17 cellular contexts compared by ENCODE assay signal in genomic region chr5:107809201-107810034, GRCh38.
DNase-seq lines count a peak whose midpoint lies in the region; ATAC-seq and TF ChIP-seq lines count a peak whose summit lies in the region.
"Had no signal": no experiment of that assay in that cellular context is flagged by ENCODE, and none has a peak within 500 bp of the region (broad histone marks: within the 10 kb centered on the region; RNA-seq: fewer than 3 reads in every experiment).

No MANE protein-coding gene starts in this region.

- H2AFZ ChIP-seq in GM23248 = no peak overlapping the region

- H3K4me1 Mint-ChIP-seq in WTC11 (peaks cover 31% of the 10 kb centered on the region), glutamatergic neuron (ENCODE audit: low read depth, unreplicated experiment) (peaks cover 42% of the 10 kb centered on the region)
- H3K4me1 Mint-ChIP-seq: activated naive CD8-positive, alpha-beta T cell treated with anti-CD3 and anti-CD28 coated beads, Interleukin-2, amount 50 U/mL, for 24 hours; B cell had no signal

- no peaks in the 10 kb centered on the region for H3K9me2 ChIP-seq in GM23248 (ENCODE audit: insufficient read depth)

- H3K4me3 Mint-ChIP-seq in WTC11 (peak overlapping the region; percentile 7; the same call in 1 of the 2 replicates), glutamatergic neuron (ENCODE audit: unreplicated experiment) (no peak overlapping the region)
- H3K4me3 Mint-ChIP-seq: activated naive CD8-positive, alpha-beta T cell treated with anti-CD3 and anti-CD28 coated beads, Interleukin-2, amount 50 U/mL, for 24 hours; activated T-helper 1 cell treated with anti-CD3 and anti-CD28 coated beads, Interleukin-12 subunit alpha, Interleukin-12 subunit beta, Interleukin-2, Interleukin-4 antibody, amounts not matched to agents 30 ng/mL and 10 ng/mL and 1 ng/mL, durations not matched to agents 14 hours and 24 hours and 36 hours; B cell had no signal

- peaks cover 40% of the 10 kb centered on the region for H3K4me1 ChIP-seq in GM23248 (ENCODE audit: insufficient read depth)
- H3K4me1 ChIP-seq: foreskin keratinocyte had no signal

- no peaks in the 10 kb centered on the region for H3K27me3 ChIP-seq in GM23248 (replicated peaks; ENCODE audit: insufficient read depth)

- H4K20me1 ChIP-seq in GM23248 (ENCODE audit: insufficient read depth) = no peaks in the 10 kb centered on the region

- no peak overlapping the region for H3K4me2 ChIP-seq in GM23248 (ENCODE audit: unreplicated experiment)

- H3K36me3 ChIP-seq in GM23248 (ENCODE audit: low read depth) = no peaks in the 10 kb centered on the region

- H3K9ac ChIP-seq in GM23248 = no peak overlapping the region

- H3K79me2 ChIP-seq in GM23248 (ENCODE audit: insufficient read depth) = no peaks in the 10 kb centered on the region

- H3K4me3 ChIP-seq in AG10803 (ENCODE audit: low read length) = no peak overlapping the region
- H3K4me3 ChIP-seq in GM23248 = no peak overlapping the region

- ATAC-seq in WTC11 (peak; percentile 13), Right ventricle myocardium inferior (no peak), GM19397 (IDR thresholded peaks at IDR 0.05; ENCODE audit: unreplicated experiment) (no peak)
- ATAC-seq: activated naive CD8-positive, alpha-beta T cell treated with anti-CD3 and anti-CD28 coated beads, Interleukin-2, amount 50 U/mL, for 24 hours had no signal

- H3K27ac ChIP-seq in GM23248 = no peak overlapping the region
- H3K27ac ChIP-seq: foreskin keratinocyte had no signal

- peak overlapping the region; percentile 15 for H3K27ac Mint-ChIP-seq in WTC11
- peak overlapping the region; percentile 88 for H3K27ac Mint-ChIP-seq in glutamatergic neuron (ENCODE audit: unreplicated experiment)
- H3K27ac Mint-ChIP-seq: activated naive CD8-positive, alpha-beta T cell treated with anti-CD3 and anti-CD28 coated beads, Interleukin-2, amount 50 U/mL, for 24 hours; activated T-helper 1 cell treated with anti-CD3 and anti-CD28 coated beads, Interleukin-12 subunit alpha, Interleukin-12 subunit beta, Interleukin-2, Interleukin-4 antibody, amounts not matched to agents 30 ng/mL and 10 ng/mL and 1 ng/mL, durations not matched to agents 14 hours and 24 hours and 36 hours; B cell had no signal

- in situ Hi-C loops in GM23248 (cut with MboI) = no loop called here

- H3F3A ChIP-seq in GM23248 (ENCODE audit: insufficient read depth) = no peaks in the 10 kb centered on the region

- H3K36me3 Mint-ChIP-seq in WTC11 = no peaks in the 10 kb centered on the region
- H3K36me3 Mint-ChIP-seq in glutamatergic neuron (ENCODE audit: unreplicated experiment) = no peaks in the 10 kb centered on the region

- no peaks in the 10 kb centered on the region for H3K9me3 Mint-ChIP-seq in WTC11
- peaks cover 26% of the 10 kb centered on the region for H3K9me3 Mint-ChIP-seq in glutamatergic neuron (ENCODE audit: unreplicated experiment)
- H3K9me3 Mint-ChIP-seq: activated naive CD8-positive, alpha-beta T cell treated with anti-CD3 and anti-CD28 coated beads, Interleukin-2, amount 50 U/mL, for 24 hours; activated T-helper 1 cell treated with anti-CD3 and anti-CD28 coated beads, Interleukin-12 subunit alpha, Interleukin-12 subunit beta, Interleukin-2, Interleukin-4 antibody, amounts not matched to agents 30 ng/mL and 10 ng/mL and 1 ng/mL, durations not matched to agents 14 hours and 24 hours and 36 hours had no signal

- CTCF ChIA-PET in WTC11 (lab: Charles Lee) = interaction anchor here (0.6 to 1.1 kb wide), 2 partner anchors 10 to 262 kb away, joined by 3 to 4 read pairs; no protein-coding TSS in a partner anchor

- POLR2A ChIA-PET in WTC11 (lab: Charles Lee) = no interaction called here

- 39 to 42% methylated on average over 4 of the region's 4 CpGs for WGBS in GM23248 (ENCODE audit: low coverage in 1 of 2, low lambda C conversion rate in 2 of 2, missing lambda C conversion rate in 2 of 2), 2 experiments

- peak; percentile 42 for DNase-seq in AG10803 (ENCODE audit: low read depth)
- peak; percentile 46 for DNase-seq in GM23248
- DNase-seq in WTC11 (ENCODE audit: low spot score) = no peak
- DNase-seq in glutamatergic neuron = no peak
- DNase-seq in Right ventricle myocardium inferior (ENCODE audit: missing footprints) = no peak
- DNase-seq in AG08396 (ENCODE audit: low spot score) = no peak
- DNase-seq in RKO (ENCODE audit: low spot score) = no peak
- DNase-seq: activated CD4-positive, CD25-positive, alpha-beta regulatory T cell; activated CD8-positive, alpha-beta memory T cell treated with anti-CD3 and anti-CD28 coated beads for 24 hours; activated naive CD8-positive, alpha-beta T cell treated with anti-CD3 and anti-CD28 coated beads, Interleukin-2, amount 50 U/mL, for 24 hours; Calu3; foreskin keratinocyte; NCI-H187 treated with DMSO at 0.1 percent for 48 hours; stimulated activated CD4-positive, alpha-beta T cell treated with anti-CD3 and anti-CD28 coated beads, Interleukin-4, amount 100 ng/mL, for 24 hours had no signal

- H3K27me3 Mint-ChIP-seq in WTC11 (ENCODE audit: low read depth) (peaks cover 43% of the 10 kb centered on the region), glutamatergic neuron (ENCODE audit: unreplicated experiment) (peaks cover 7% of the 10 kb centered on the region)
- H3K27me3 Mint-ChIP-seq: activated naive CD8-positive, alpha-beta T cell treated with anti-CD3 and anti-CD28 coated beads, Interleukin-2, amount 50 U/mL, for 24 hours had no signal

- no peaks in the 10 kb centered on the region for H3K9me3 ChIP-seq in GM23248 (ENCODE audit: low read depth)

- TF ChIP-seq CTCF in AG10803 (conservative IDR thresholded peaks at IDR 0.05; ENCODE audit: low read length) = no peak
- TF ChIP-seq CTCF in WTC11 (IDR thresholded peaks at IDR 0.05) = no peak
- TF ChIP-seq CTCF in glutamatergic neuron (IDR thresholded peaks at IDR 0.05; ENCODE audit: partially characterized antibody, unreplicated experiment) = no peak

- intact Hi-C loops in Right ventricle myocardium inferior (cut with DNase I) = no loop called here

TF ChIP-seq in WTC11, 78 proteins besides CTCF, POLR2A, EP300 and RAD21:
- TF ChIP-seq TEAD1 (CRISPR knock-in tag; IDR thresholded peaks at IDR 0.05) = peak; percentile 40; the same call in 1 of the 2 replicates
- TF ChIP-seq NR3C1 (CRISPR knock-in tag; conservative IDR thresholded peaks at IDR 0.05; ENCODE audit: low read depth) = no peak
- TF ChIP-seq ZNF423 (CRISPR knock-in tag; IDR thresholded peaks at IDR 0.05) = peak; percentile 25; the same call in 1 of the 2 replicates
- TF ChIP-seq TCF7 (CRISPR knock-in tag; IDR thresholded peaks at IDR 0.05; ENCODE audit: low read depth) = no peak
- no peak for TF ChIP-seq ZNF317 (CRISPR knock-in tag; IDR thresholded peaks at IDR 0.05; ENCODE audit: borderline replicate concordance, low read depth)
- no peak for TF ChIP-seq ZNF416 (CRISPR knock-in tag; IDR thresholded peaks at IDR 0.05)
- TF ChIP-seq SP1 (CRISPR knock-in tag; conservative IDR thresholded peaks at IDR 0.05) = 0 out of 2 replicates have a peak, but pooled peaks have one; percentile 38
- no peak for TF ChIP-seq FOXK1 (CRISPR knock-in tag; IDR thresholded peaks at IDR 0.05)
- 0 out of 2 replicates have a peak, but pooled peaks have one; percentile 15 for TF ChIP-seq ETV6 (CRISPR knock-in tag; IDR thresholded peaks at IDR 0.05)
TF ChIP-seq in WTC11: peak in this region for 4.

Comparison
In these comparisons a context has a peak if more than half of its experiments do, and no peak if none do; other contexts are left out.
1. DNase-seq: peak in AG10803 (single experiment) and GM23248 (single experiment); none in WTC11 (single experiment), glutamatergic neuron (single experiment), Right ventricle myocardium inferior (single experiment), AG08396 (single experiment) and RKO (single experiment).